Comparison of ENCODE assay signal across 12 cellular contexts in genomic region chr5:1484416-1485319, GRCh38. TPM values are rescaled to one million over a fixed set of nuclear protein-coding genes. Genes with fewer than 3 reads are reported as not detected.
DNase-seq lines count a peak whose midpoint lies in the region; ATAC-seq and TF ChIP-seq lines count a peak whose summit lies in the region.
"Had no signal": no experiment of that assay in that cellular context is flagged by ENCODE, and none has a peak within 500 bp of the region (broad histone marks: within the 10 kb centered on the region; RNA-seq: fewer than 3 reads in every experiment).

No MANE protein-coding gene starts in this region.

- TF ChIP-seq POLR2A in ovary (IDR thresholded peaks at IDR 0.05), result no peak

- CTCF ChIA-PET in activated CD8-positive, alpha-beta T cell treated with anti-CD3 and anti-CD28 coated beads for 36 hours (lab: Charles Lee), result interaction anchor here (1.0 to 1.7 kb wide), 2 partner anchors 160 kb away, joined by 3 to 6 read pairs; no protein-coding TSS in a partner anchor
- CTCF ChIA-PET in activated CD8-positive, alpha-beta T cell treated with anti-CD3 and anti-CD28 coated beads, Interleukin-2, amount 10 ng/mL, durations not matched to agents 7 days and 5 days (lab: Charles Lee), result interaction anchor here (1.1 kb wide), 1 partner anchor 104 kb away, joined by 3 read pairs; no protein-coding TSS in a partner anchor

- H3K9me3 Mint-ChIP-seq in activated CD8-positive, alpha-beta T cell treated with anti-CD3 and anti-CD28 coated beads for 36 hours, result no peaks in the 10 kb centered on the region
- H3K9me3 Mint-ChIP-seq in activated CD8-positive, alpha-beta T cell treated with anti-CD3 and anti-CD28 coated beads, Interleukin-2, amount 10 ng/mL, durations not matched to agents 7 days and 5 days (ENCODE audit: insufficient read depth), result no peaks in the 10 kb centered on the region
- no peaks in the 10 kb centered on the region for H3K9me3 Mint-ChIP-seq in stimulated activated naive B cell treated with anti-CD40 and anti-IgM and Interleukin-4, amounts not matched to agents 10 μg/mL and 1 μg/mL and 100 μg/mL, for 72 hours
- H3K9me3 Mint-ChIP-seq: activated T-helper 1 cell treated with anti-CD3 and anti-CD28 coated beads, Interleukin-12 subunit alpha, Interleukin-12 subunit beta, Interleukin-2, Interleukin-4 antibody, amounts not matched to agents 30 ng/mL and 10 ng/mL and 1 ng/mL, durations not matched to agents 14 hours and 24 hours and 36 hours had no signal

- no peaks in the 10 kb centered on the region for H3K9me3 ChIP-seq in ovary
- H3K9me3 ChIP-seq: A549 had no signal

- peaks cover 22% of the 10 kb centered on the region for H3K36me3 Mint-ChIP-seq in activated CD8-positive, alpha-beta T cell treated with anti-CD3 and anti-CD28 coated beads for 36 hours (ENCODE audit: low read depth)
- H3K36me3 Mint-ChIP-seq in activated CD8-positive, alpha-beta T cell treated with anti-CD3 and anti-CD28 coated beads, Interleukin-2, amount 10 ng/mL, durations not matched to agents 7 days and 5 days (ENCODE audit: low read depth), result peaks cover 12% of the 10 kb centered on the region
- peaks cover 73 to 87% of the 10 kb centered on the region in 2 donors for H3K36me3 Mint-ChIP-seq in stimulated activated naive B cell treated with anti-CD40 and anti-IgM and Interleukin-4, amounts not matched to agents 10 μg/mL and 1 μg/mL and 100 μg/mL, for 72 hours

- TF ChIP-seq EP300 in ovary (IDR thresholded peaks at IDR 0.05), result no peak

- no peaks in the 10 kb centered on the region for H3K36me3 ChIP-seq in ovary

- intact Hi-C loops in activated CD8-positive, alpha-beta T cell treated with anti-CD3 and anti-CD28 coated beads for 36 hours (cut with micrococcal nuclease), result loop anchor here (5.0 kb wide), 1 partner anchor 158 kb away; no protein-coding TSS in a partner anchor
- intact Hi-C loops in ovary (cut with DNase I), result loop anchor here in 1 of 4 donors (10.0 kb wide), 1 partner anchor 160 kb away; no protein-coding TSS in a partner anchor

- H3K27me3 Mint-ChIP-seq in activated CD8-positive, alpha-beta T cell treated with anti-CD3 and anti-CD28 coated beads for 36 hours, result no peaks in the 10 kb centered on the region
- H3K27me3 Mint-ChIP-seq in activated CD8-positive, alpha-beta T cell treated with anti-CD3 and anti-CD28 coated beads, Interleukin-2, amount 10 ng/mL, durations not matched to agents 7 days and 5 days (ENCODE audit: low read depth), result no peaks in the 10 kb centered on the region
- no peaks in the 10 kb centered on the region for H3K27me3 Mint-ChIP-seq in stimulated activated naive B cell treated with anti-CD40 and anti-IgM and Interleukin-4, amounts not matched to agents 10 μg/mL and 1 μg/mL and 100 μg/mL, for 72 hours

- H3K4me1 ChIP-seq in ovary (ENCODE audit: insufficient read depth), result no peaks in the 10 kb centered on the region

- POLR2A ChIA-PET in activated CD8-positive, alpha-beta T cell treated with anti-CD3 and anti-CD28 coated beads for 36 hours (lab: Charles Lee), result interaction anchor here (1.7 kb wide), 1 partner anchor 11 kb away, joined by 8 read pairs; no protein-coding TSS in a partner anchor
- POLR2A ChIA-PET in activated CD8-positive, alpha-beta T cell treated with anti-CD3 and anti-CD28 coated beads, Interleukin-2, amount 10 ng/mL, durations not matched to agents 7 days and 5 days (lab: Charles Lee), result no interaction called here

- TF ChIP-seq CTCF in activated CD8-positive, alpha-beta T cell treated with anti-CD3 and anti-CD28 coated beads for 36 hours (IDR thresholded peaks at IDR 0.05), result no peak
- TF ChIP-seq CTCF in ovary (IDR thresholded peaks at IDR 0.05), result no peak

- H3K27me3 ChIP-seq in ovary, result no peaks in the 10 kb centered on the region

- peak overlapping the region; percentile 80 for H3K27ac Mint-ChIP-seq in activated CD8-positive, alpha-beta T cell treated with anti-CD3 and anti-CD28 coated beads for 36 hours
- no peak overlapping the region for H3K27ac Mint-ChIP-seq in activated CD8-positive, alpha-beta T cell treated with anti-CD3 and anti-CD28 coated beads, Interleukin-2, amount 10 ng/mL, durations not matched to agents 7 days and 5 days
- peak overlapping the region; percentile 99 for H3K27ac Mint-ChIP-seq in stimulated activated naive B cell treated with anti-CD40 and anti-IgM and Interleukin-4, amounts not matched to agents 10 μg/mL and 1 μg/mL and 100 μg/mL, for 72 hours
- H3K27ac Mint-ChIP-seq: activated T-helper 1 cell treated with anti-CD3 and anti-CD28 coated beads, Interleukin-12 subunit alpha, Interleukin-12 subunit beta, Interleukin-2, Interleukin-4 antibody, amounts not matched to agents 30 ng/mL and 10 ng/mL and 1 ng/mL, durations not matched to agents 14 hours and 24 hours and 36 hours had no signal

- no peak overlapping the region for H3K4me3 Mint-ChIP-seq in activated CD8-positive, alpha-beta T cell treated with anti-CD3 and anti-CD28 coated beads for 36 hours
- H3K4me3 Mint-ChIP-seq in activated CD8-positive, alpha-beta T cell treated with anti-CD3 and anti-CD28 coated beads, Interleukin-2, amount 10 ng/mL, durations not matched to agents 7 days and 5 days, result no peak overlapping the region
- peak overlapping the region; percentile 75 to 76 for H3K4me3 Mint-ChIP-seq in stimulated activated naive B cell treated with anti-CD40 and anti-IgM and Interleukin-4, amounts not matched to agents 10 μg/mL and 1 μg/mL and 100 μg/mL, for 72 hours
- H3K4me3 Mint-ChIP-seq: activated T-helper 1 cell treated with anti-CD3 and anti-CD28 coated beads, Interleukin-12 subunit alpha, Interleukin-12 subunit beta, Interleukin-2, Interleukin-4 antibody, amounts not matched to agents 30 ng/mL and 10 ng/mL and 1 ng/mL, durations not matched to agents 14 hours and 24 hours and 36 hours had no signal

- peaks cover 52% of the 10 kb centered on the region for H3K4me1 Mint-ChIP-seq in activated CD8-positive, alpha-beta T cell treated with anti-CD3 and anti-CD28 coated beads for 36 hours (ENCODE audit: low read depth)
- peaks cover 11% of the 10 kb centered on the region for H3K4me1 Mint-ChIP-seq in activated CD8-positive, alpha-beta T cell treated with anti-CD3 and anti-CD28 coated beads, Interleukin-2, amount 10 ng/mL, durations not matched to agents 7 days and 5 days (ENCODE audit: low read depth)
- peaks cover 73 to 91% of the 10 kb centered on the region in 2 donors for H3K4me1 Mint-ChIP-seq in stimulated activated naive B cell treated with anti-CD40 and anti-IgM and Interleukin-4, amounts not matched to agents 10 μg/mL and 1 μg/mL and 100 μg/mL, for 72 hours

- 89 to 92% (median 89%) methylated on average over 29 of the region's 29 CpGs for WGBS in ovary, 3 donors

- DNase-seq in activated CD8-positive, alpha-beta T cell treated with anti-CD3 and anti-CD28 coated beads for 36 hours, result peak; percentile 56
- DNase-seq in activated CD8-positive, alpha-beta T cell treated with anti-CD3 and anti-CD28 coated beads, Interleukin-2, amount 10 ng/mL, durations not matched to agents 7 days and 5 days, result no peak
- peak; percentile 89 for DNase-seq in stimulated activated naive B cell treated with anti-CD40 and anti-IgM and Interleukin-4, amounts not matched to agents 10 μg/mL and 1 μg/mL and 100 μg/mL, for 72 hours
- DNase-seq in pons (ENCODE audit: low spot score) (no peak), GOT3 (lab: John Stamatoyannopoulos, UW) (no peak), ovary (no peak)
- DNase-seq: NCI-H1694 treated with DMSO at 0.1 percent for 48 hours had no signal

- ATAC-seq in activated CD8-positive, alpha-beta T cell treated with anti-CD3 and anti-CD28 coated beads for 36 hours, result peak; percentile 29
- ATAC-seq in activated CD8-positive, alpha-beta T cell treated with anti-CD3 and anti-CD28 coated beads, Interleukin-2, amount 10 ng/mL, durations not matched to agents 7 days and 5 days, result no peak
- ATAC-seq in GM21619 (IDR thresholded peaks at IDR 0.05; ENCODE audit: unreplicated experiment) (peak; percentile 52), HG03354 (IDR thresholded peaks at IDR 0.05; ENCODE audit: poor library complexity, severe bottlenecking, unreplicated experiment) (peak; percentile 76)
- peak; percentile 69 to 76 for ATAC-seq in stimulated activated naive B cell treated with anti-CD40 and anti-IgM and Interleukin-4, amounts not matched to agents 10 μg/mL and 1 μg/mL and 100 μg/mL, for 72 hours (replicated peaks)
- ATAC-seq: A549 had no signal

- H3K27ac ChIP-seq in ovary, result no peak overlapping the region
- H3K27ac ChIP-seq: A549 had no signal

- no peak overlapping the region for H3K4me3 ChIP-seq in ovary
- H3K4me3 ChIP-seq: A549 had no signal

RNA-seq across cellular contexts. Expression of gene LPCAT1, which starts 39.1 kb away (rescaled TPM):
- total RNA-seq in activated CD8-positive, alpha-beta T cell treated with anti-CD3 and anti-CD28 coated beads for 36 hours, result 10 to 100 TPM; 37.2 to 43.6 TPM
- total RNA-seq in activated CD8-positive, alpha-beta T cell treated with anti-CD3 and anti-CD28 coated beads, Interleukin-2, amount 10 ng/mL, durations not matched to agents 7 days and 5 days, result 10 to 100 TPM; 60.8 to 68.3 TPM
- 10 to 100 TPM; 13.0 to 28.2 (median 25.3) TPM for total RNA-seq in ovary
- 10 to 100 TPM; 18.7 to 57.1 TPM for polyA plus RNA-seq in ovary

RNA-seq across cellular contexts. Expression of gene SLC6A3, which starts 39.4 kb away (rescaled TPM):
- total RNA-seq in activated CD8-positive, alpha-beta T cell treated with anti-CD3 and anti-CD28 coated beads for 36 hours, result not detected
- total RNA-seq in activated CD8-positive, alpha-beta T cell treated with anti-CD3 and anti-CD28 coated beads, Interleukin-2, amount 10 ng/mL, durations not matched to agents 7 days and 5 days, result not detected
- total RNA-seq in ovary, result under 1 TPM; 0.05 to 0.62 (median 0.38) TPM
- under 1 TPM; 0.40 to 0.56 TPM for polyA plus RNA-seq in ovary
- total RNA-seq: activated T-helper 1 cell treated with anti-CD3 and anti-CD28 coated beads, Interleukin-12 subunit alpha, Interleukin-12 subunit beta, Interleukin-2, Interleukin-4 antibody, amounts not matched to agents 30 ng/mL and 10 ng/mL and 1 ng/mL, durations not matched to agents 14 hours and 24 hours and 36 hours; renal cortical epithelial cell had no signal

Comparison
In these comparisons a context has a peak if more than half of its experiments do, and no peak if none do; other contexts are left out.
1. DNase-seq: peak in activated CD8-positive, alpha-beta T cell treated with anti-CD3 and anti-CD28 coated beads for 36 hours (single experiment) and stimulated activated naive B cell treated with anti-CD40 and anti-IgM and Interleukin-4, amounts not matched to agents 10 μg/mL and 1 μg/mL and 100 μg/mL, for 72 hours (single experiment); none in activated CD8-positive, alpha-beta T cell treated with anti-CD3 and anti-CD28 coated beads, Interleukin-2, amount 10 ng/mL, durations not matched to agents 7 days and 5 days (single experiment), pons (single experiment), GOT3 (single experiment) and ovary (0 of 5).
2. H3K4me3 Mint-ChIP-seq: peak in stimulated activated naive B cell treated with anti-CD40 and anti-IgM and Interleukin-4, amounts not matched to agents 10 μg/mL and 1 μg/mL and 100 μg/mL, for 72 hours (2 of 2); none in activated CD8-positive, alpha-beta T cell treated with anti-CD3 and anti-CD28 coated beads for 36 hours (single experiment) and activated CD8-positive, alpha-beta T cell treated with anti-CD3 and anti-CD28 coated beads, Interleukin-2, amount 10 ng/mL, durations not matched to agents 7 days and 5 days (single experiment).